ENCODE assay signal across 8 cellular contexts in the genomic region with DNA sequence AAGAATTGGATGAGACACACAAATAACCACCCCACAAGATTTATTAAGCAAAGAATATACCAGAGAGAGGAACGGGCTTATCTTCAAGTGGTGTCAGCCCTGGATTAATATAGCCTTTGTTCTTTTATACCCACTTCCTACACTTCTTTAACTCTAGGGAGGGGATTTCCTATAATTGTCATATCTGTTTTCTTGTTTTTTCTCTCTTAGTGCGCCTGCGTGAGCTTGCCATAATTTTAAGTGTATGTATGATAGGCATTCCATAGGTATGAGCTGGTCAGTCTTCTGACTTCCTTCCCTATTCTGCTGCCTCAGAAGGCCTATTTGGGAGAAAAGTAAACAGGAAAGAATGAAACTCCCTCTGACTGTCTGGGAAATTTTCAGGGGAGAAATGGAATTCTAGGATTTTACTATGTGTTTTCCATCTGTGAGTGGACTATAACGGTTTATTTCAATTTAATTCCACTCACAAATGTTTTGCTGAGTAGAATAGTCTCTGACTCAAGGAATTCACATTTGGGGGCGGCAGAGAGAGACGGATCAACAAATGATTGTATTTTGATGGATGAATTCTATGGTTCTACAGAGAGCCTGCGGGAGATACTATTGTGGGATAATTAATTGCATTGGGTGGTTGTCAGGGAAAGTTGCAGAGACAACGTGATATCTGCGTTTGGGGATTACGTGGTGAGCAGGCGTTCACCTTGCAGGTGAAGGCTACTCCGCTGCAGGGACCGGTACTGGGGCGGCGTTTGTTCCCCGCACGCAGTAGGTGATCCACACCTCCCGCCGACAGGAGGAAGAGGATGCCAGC. TPM values are rescaled to one million over a fixed set of nuclear protein-coding genes. Genes with fewer than 3 reads are reported as not detected.
DNase-seq lines count a peak whose midpoint lies in the region; ATAC-seq and TF ChIP-seq lines count a peak whose summit lies in the region.

No MANE protein-coding gene starts in this region.

- DNase-seq in GM13976 (ENCODE audit: low spot score) (peak; percentile 55), SJCRH30 (peak; percentile 38 to 56), astrocyte of the hippocampus (ENCODE audit: low read depth, low spot score) (peak; percentile 83), inferior parietal cortex (ENCODE audit: extremely low spot score) (peak; percentile 59), AML-193 (lab: John Stamatoyannopoulos, UW) (no peak), UCSD-AML1 (lab: John Stamatoyannopoulos, UW; ENCODE audit: unreplicated experiment) (no peak)
- peak; percentile 26 for DNase-seq in stimulated activated CD4-positive, alpha-beta T cell treated with anti-CD3 and anti-CD28 coated beads, Interleukin-1b, Interleukin-23, amount 100 ng/mL, for 48 hours

- H3K4me1 ChIP-seq in SJCRH30, result peaks cover 4% of the 10 kb centered on the region; the same call in 1 of the 2 replicates

- H3K36me3 ChIP-seq in SJCRH30, result no peaks in the 10 kb centered on the region; the same call in 1 of the 2 replicates

- peak overlapping the region; percentile 93 for H3K27ac ChIP-seq in SJCRH30

- in situ Hi-C loops in GM13976 (cut with MboI; ENCODE audit: low sequenced_read_pairs, unreplicated experiment), result no loop called here

- H3K9me3 ChIP-seq in SJCRH30 (replicated peaks), result no peaks in the 10 kb centered on the region; the same call in 1 of the 2 replicates

- TF ChIP-seq CTCF in GM13976 (IDR thresholded peaks at IDR 0.05; ENCODE audit: borderline replicate concordance, control extremely low read depth, extremely low read depth, insufficient read depth, missing control alignments), result no peak

- peak overlapping the region; percentile 92 for H3K4me3 ChIP-seq in SJCRH30

- no peaks in the 10 kb centered on the region for H3K27me3 ChIP-seq in SJCRH30

- peak; percentile 3 for ATAC-seq in HG02840 (IDR thresholded peaks at IDR 0.05; ENCODE audit: low FRiP score, unreplicated experiment)

RNA-seq across cellular contexts. Expression of gene CEP135, which starts 0.6 kb away (rescaled TPM):
- total RNA-seq in SJCRH30 (2014; rRNA removed; shearing (Covaris generic)), result 16.9 and 24.3 TPM in 2 replicates

Comparison
In these comparisons a context has a peak if more than half of its experiments do, and no peak if none do; other contexts are left out.
1. DNase-seq: peak in GM13976 (single experiment), SJCRH30 (2 of 2), astrocyte of the hippocampus (single experiment), inferior parietal cortex (single experiment) and stimulated activated CD4-positive, alpha-beta T cell treated with anti-CD3 and anti-CD28 coated beads, Interleukin-1b, Interleukin-23, amount 100 ng/mL, for 48 hours (single experiment); none in AML-193 (0 of 2) and UCSD-AML1 (single experiment).